28 cellular contexts compared by ENCODE assay signal in genomic region chr2:126681505-126681904, GRCh38.
"Had no signal": no experiment of that assay in that cellular context is flagged by ENCODE, and none has a peak within 500 bp of the region (broad histone marks: within the 10 kb centered on the region; RNA-seq: fewer than 3 reads in every experiment).

No MANE protein-coding gene starts in this region.

- H3K4me1 Mint-ChIP-seq: nephron; stimulated activated memory B cell treated with anti-CD40 and anti-IgM and Interleukin-4, amounts not matched to agents 10 μg/mL and 1 μg/mL and 100 μg/mL, for 72 hours had no signal

- H3K4me3 Mint-ChIP-seq: immature natural killer cell; nephron; neural crest cell; stimulated activated memory B cell treated with anti-CD40 and anti-IgM and Interleukin-4, amounts not matched to agents 10 μg/mL and 1 μg/mL and 100 μg/mL, for 72 hours; stimulated activated naive CD8-positive, alpha-beta T cell treated with anti-CD3 and anti-CD28 coated beads, Interleukin-15, amount 100 ng/mL, for 72 hours had no signal

- H3K9me3 ChIP-seq: left lung, lower lobe of right lung, ovary, right atrium auricular region, right lobe of liver, testis, thyroid gland, transverse colon, upper lobe of left lung, vagina had no signal

- H3K27ac ChIP-seq: lower lobe of right lung, ovary, right atrium auricular region, right lobe of liver, testis, thyroid gland, transverse colon, upper lobe of left lung, vagina had no signal

- H3K27ac Mint-ChIP-seq: nephron; progenitor cell of endocrine pancreas; stimulated activated memory B cell treated with anti-CD40 and anti-IgM and Interleukin-4, amounts not matched to agents 10 μg/mL and 1 μg/mL and 100 μg/mL, for 72 hours had no signal

- H3K4me1 ChIP-seq: lower lobe of right lung, right lobe of liver, testis, thyroid gland, transverse colon, vagina had no signal

- H3K27me3 ChIP-seq: left lung, ovary, right atrium auricular region, right lobe of liver, testis, thyroid gland, transverse colon, upper lobe of left lung, vagina had no signal

- H3K27me3 Mint-ChIP-seq: progenitor cell of endocrine pancreas; stimulated activated memory B cell treated with anti-CD40 and anti-IgM and Interleukin-4, amounts not matched to agents 10 μg/mL and 1 μg/mL and 100 μg/mL, for 72 hours; stimulated activated naive CD8-positive, alpha-beta T cell treated with anti-CD3 and anti-CD28 coated beads, Interleukin-15, amount 100 ng/mL, for 72 hours had no signal

- DNase-seq: hippocampal formation; immature natural killer cell; kidney; left colon; left lung; lower lobe of right lung; mammary epithelial cell; mesenchymal stem cell; occipital lobe; ovary; right lobe of liver; stimulated activated CD4-positive, alpha-beta T cell treated with anti-CD3 and anti-CD28 coated beads, Interleukin-1b, Interleukin-23, amount 100 ng/mL, for 48 hours; stimulated activated CD4-positive, alpha-beta T cell treated with anti-CD3 and anti-CD28 coated beads, Interleukin-2, amount 100 ng/mL, for 48 hours; stimulated activated CD4-positive, alpha-beta T cell treated with anti-CD3 and anti-CD28 coated beads, Interleukin-4, amount 100 ng/mL, for 4 hours; stimulated activated CD8-positive, alpha-beta memory T cell treated with anti-CD3 and anti-CD28 coated beads, Interleukin-4, amount 100 ng/mL, for 48 hours; stimulated activated naive CD4-positive, alpha-beta T cell treated with Interleukin-2 at 50 U/mL for 16 hours; stimulated activated naive CD8-positive, alpha-beta T cell treated with anti-CD3 and anti-CD28 coated beads, Interleukin-15, amount 100 ng/mL, for 72 hours; testis; thyroid gland; transverse colon; upper lobe of left lung had no signal

- H3K36me3 ChIP-seq: lower lobe of right lung, ovary, right atrium auricular region, right lobe of liver, thyroid gland, transverse colon, vagina had no signal

- ATAC-seq: left colon; left lung; lower lobe of right lung; stimulated activated memory B cell treated with anti-CD40 and anti-IgM and Interleukin-4, amounts not matched to agents 10 μg/mL and 1 μg/mL and 100 μg/mL, for 72 hours had no signal

- H3K9me3 Mint-ChIP-seq: stimulated activated naive CD8-positive, alpha-beta T cell treated with anti-CD3 and anti-CD28 coated beads, Interleukin-15, amount 100 ng/mL, for 72 hours had no signal

- H3K4me3 ChIP-seq: left lung, lower lobe of right lung, ovary, right atrium auricular region, right lobe of liver, smooth muscle cell, testis, thyroid gland, transverse colon, upper lobe of left lung, vagina had no signal
